In the genomic region with DNA sequence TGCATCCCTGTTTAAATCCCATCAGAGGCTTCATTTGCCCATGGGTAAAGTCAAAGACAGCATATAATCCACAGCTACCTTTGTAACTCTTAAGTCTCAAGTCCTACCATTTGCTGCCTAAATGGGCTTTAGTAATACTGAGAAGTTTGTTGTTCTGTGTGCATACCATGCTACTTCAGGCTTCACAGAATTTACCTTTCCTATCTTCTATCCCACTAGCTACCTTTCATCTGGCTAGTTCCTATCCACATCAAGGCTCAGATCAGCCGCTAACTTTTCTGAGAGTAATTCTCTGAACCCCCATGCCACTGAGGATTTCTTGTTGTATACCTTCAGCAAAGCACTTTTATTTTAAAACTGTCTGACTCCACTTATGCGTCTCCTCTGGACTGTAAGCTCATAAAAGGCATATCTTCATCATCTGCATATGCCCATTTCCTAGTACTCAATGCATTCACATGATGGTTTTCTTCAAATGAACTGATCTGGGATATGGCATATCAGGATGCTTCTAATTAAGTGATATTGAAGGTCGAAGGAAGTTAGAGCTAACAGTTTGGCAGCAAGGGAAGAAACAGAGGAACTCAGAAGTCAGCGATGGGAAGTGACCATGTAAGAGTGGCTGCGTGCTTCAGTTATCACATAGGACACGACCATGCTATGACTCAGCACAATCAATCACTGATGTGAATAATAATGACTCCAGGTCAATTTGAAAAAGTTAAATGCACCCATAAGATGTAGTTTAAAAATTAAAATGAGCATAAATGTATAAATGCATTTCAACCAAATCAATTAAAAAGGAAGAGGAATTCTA, we compare ENCODE assay signal across 24 cellular contexts.
DNase-seq lines count a peak whose midpoint lies in the region; ATAC-seq, FAIRE-seq and TF ChIP-seq lines count a peak whose summit lies in the region.
"Had no signal": no experiment of that assay in that cellular context is flagged by ENCODE, and none has a peak within 500 bp of the region (broad histone marks: within the 10 kb centered on the region; RNA-seq: fewer than 3 reads in every experiment).

No MANE protein-coding gene starts in this region.

- no peak overlapping the region for H3K27ac ChIP-seq in BLaER1 treated with 17β-estradiol and CSF1 and Interleukin-3, amounts not matched to agents 10 nM and 100 nM
- H3K27ac ChIP-seq in HepG2 (ENCODE audit: extremely low read length, insufficient read depth, low read length) (no peak overlapping the region), right atrium auricular region (no peak overlapping the region)
- H3K27ac ChIP-seq: BLaER1, esophagus squamous epithelium, sigmoid colon, upper lobe of right lung had no signal

- no peak overlapping the region for H2AFZ ChIP-seq in HepG2 (ENCODE audit: low read length)

- no peaks in the 10 kb centered on the region for H3K27me3 ChIP-seq in BLaER1 treated with 17β-estradiol and CSF1 and Interleukin-3, amounts not matched to agents 10 nM and 100 nM
- H3K27me3 ChIP-seq in HepG2 (ENCODE audit: control insufficient read depth in 1 of 2, insufficient read depth in 2 of 2, low read length in 2 of 2) (no peaks in the 10 kb centered on the region; a peak in 1 of 5 replicates), right atrium auricular region (no peaks in the 10 kb centered on the region)
- H3K27me3 ChIP-seq: BLaER1, esophagus squamous epithelium, sigmoid colon, upper lobe of right lung had no signal

- H3K4me2 ChIP-seq in BLaER1 treated with 17β-estradiol and CSF1 and Interleukin-3, amounts not matched to agents 10 nM and 100 nM = peak overlapping the region in 6 of 11 experiments; percentile 3 to 33 (median 8); a peak in 7 of 22 replicates
- H3K4me2 ChIP-seq in HepG2 (ENCODE audit: low read depth, low read length) = no peak overlapping the region
- H3K4me2 ChIP-seq: BLaER1 had no signal

- no peak overlapping the region for H3K4me3 ChIP-seq in BLaER1 treated with 17β-estradiol and CSF1 and Interleukin-3, amounts not matched to agents 10 nM and 100 nM
- H3K4me3 ChIP-seq in cardiac fibroblast (replicated peaks in 1 of 2; ENCODE audit: low read depth in 2 of 2, low read length in 2 of 2) (no peak overlapping the region), HepG2 (replicated peaks in 1 of 3; ENCODE audit: insufficient read depth in 1 of 3, low read depth in 2 of 3, low read length in 3 of 3) (no peak overlapping the region), right atrium auricular region (no peak overlapping the region)
- H3K4me3 ChIP-seq: BLaER1, esophagus squamous epithelium, sigmoid colon, upper lobe of right lung had no signal

- no peak overlapping the region for H3K9ac ChIP-seq in BLaER1 treated with 17β-estradiol and CSF1 and Interleukin-3, amounts not matched to agents 10 nM and 100 nM
- no peak overlapping the region for H3K9ac ChIP-seq in HepG2 (ENCODE audit: insufficient read depth, low read depth, low read length)
- H3K9ac ChIP-seq: BLaER1 had no signal

- no TSS peak for BruUV-seq in HepG2 (replicated peaks; lab: Mats Ljungman, UMichigan)

- DNase-seq in M059J (ENCODE audit: low read depth) (peak; percentile 43), cardiac fibroblast (ENCODE audit: low read depth in 2 of 2) (peak; percentile 17 to 54), HepG2 (ENCODE audit: low spot score) (no peak), right atrium auricular region (ENCODE audit: low spot score) (no peak), Kasumi-1 (lab: John Stamatoyannopoulos, UW) (no peak)
- DNase-seq in activated T-cell treated with anti-CD3 and anti-CD28 coated beads, Interleukin-2, amount 50 U/mL, for 24 hours = no peak
- DNase-seq in activated CD4-positive, alpha-beta T cell treated with anti-CD3 and anti-CD28 coated beads for 4 hours = no peak
- DNase-seq: activated CD4-positive, alpha-beta T cell treated with anti-CD3 and anti-CD28 coated beads for 48 hours; Calu3; effector memory CD8-positive, alpha-beta T cell; EL; esophagus squamous epithelium; KBM-7; left cardiac atrium; naive thymus-derived CD4-positive, alpha-beta T cell; NCI-H1436 treated with DMSO at 0.1 percent for 48 hours; NCI-H748 treated with DMSO at 0.1 percent for 48 hours; sigmoid colon; upper lobe of right lung had no signal

- no peak overlapping the region for H3K27ac Mint-ChIP-seq in activated T-cell treated with anti-CD3 and anti-CD28 coated beads, Interleukin-2, amount 50 U/mL, for 24 hours
- H3K27ac Mint-ChIP-seq: activated naive CD8-positive, alpha-beta T cell; effector memory CD8-positive, alpha-beta T cell; memory B cell; naive thymus-derived CD4-positive, alpha-beta T cell had no signal

- in situ Hi-C loops in HepG2 (cut with HindIII; ENCODE audit: extremely low pct_ligation_motif_present, low pct_unique_long_range_greater_than_20kb) = no loop called here

- H3K9me3 ChIP-seq in BLaER1 treated with 17β-estradiol and CSF1 and Interleukin-3, amounts not matched to agents 10 nM and 100 nM (replicated peaks in 1 of 11) = no peaks in the 10 kb centered on the region
- no peaks in the 10 kb centered on the region for H3K9me3 ChIP-seq in HepG2 (ENCODE audit: low read length)
- H3K9me3 ChIP-seq in right atrium auricular region = no peaks in the 10 kb centered on the region
- H3K9me3 ChIP-seq: BLaER1, esophagus squamous epithelium, sigmoid colon, upper lobe of right lung had no signal

- ATAC-seq in HepG2 = no peak
- ATAC-seq: effector memory CD8-positive, alpha-beta T cell; left cardiac atrium; naive thymus-derived CD4-positive, alpha-beta T cell; Right ventricle myocardium inferior; upper lobe of right lung had no signal

- 3% methylated on average over 6 of the region's 6 CpGs for WGBS in HepG2 (ENCODE audit: low lambda C conversion rate)

- no peaks in the 10 kb centered on the region for H3K79me2 ChIP-seq in HepG2 (ENCODE audit: insufficient read depth, low read length)

- TF ChIP-seq EP300 in HepG2 (IDR thresholded peaks at IDR 0.05; ENCODE audit: low read depth in 2 of 2, low read length in 2 of 2) (no peak), HepG2 (CRISPR knock-in tag; IDR thresholded peaks at IDR 0.05; ENCODE audit: borderline replicate concordance) (no peak)

- no peak for FAIRE-seq in HepG2 (lab: Jason Lieb, UNC)

- POLR2A ChIA-PET in HepG2 (lab: Yijun Ruan, JAX) = no interaction called here

- no peak overlapping the region for H3K4me3 Mint-ChIP-seq in activated T-cell treated with anti-CD3 and anti-CD28 coated beads, Interleukin-2, amount 50 U/mL, for 24 hours
- H3K4me3 Mint-ChIP-seq: activated naive CD8-positive, alpha-beta T cell; effector memory CD8-positive, alpha-beta T cell; memory B cell; naive thymus-derived CD4-positive, alpha-beta T cell had no signal

- H3K4me1 Mint-ChIP-seq in activated T-cell treated with anti-CD3 and anti-CD28 coated beads, Interleukin-2, amount 50 U/mL, for 24 hours (ENCODE audit: low read depth) = no peaks in the 10 kb centered on the region
- H3K4me1 Mint-ChIP-seq: memory B cell; naive thymus-derived CD4-positive, alpha-beta T cell had no signal

- no peak for TF ChIP-seq CTCF in cardiac fibroblast (IDR thresholded peaks at IDR 0.05; ENCODE audit: low read depth, low read length)
- TF ChIP-seq CTCF in HepG2 (CRISPR knock-in tag; IDR thresholded peaks at IDR 0.05) = no peak
- TF ChIP-seq CTCF in right atrium auricular region (IDR thresholded peaks at IDR 0.05) = no peak

- no peaks in the 10 kb centered on the region for H3K36me3 Mint-ChIP-seq in activated T-cell treated with anti-CD3 and anti-CD28 coated beads, Interleukin-2, amount 50 U/mL, for 24 hours (ENCODE audit: low read depth)
- H3K36me3 Mint-ChIP-seq: activated naive CD8-positive, alpha-beta T cell; memory B cell; naive thymus-derived CD4-positive, alpha-beta T cell had no signal

- no peaks in the 10 kb centered on the region for H3K36me3 ChIP-seq in BLaER1 treated with 17β-estradiol and CSF1 and Interleukin-3, amounts not matched to agents 10 nM and 100 nM
- no peaks in the 10 kb centered on the region for H3K36me3 ChIP-seq in HepG2 (replicated peaks in 1 of 2; ENCODE audit: control insufficient read depth in 1 of 2, insufficient read depth in 2 of 2, low read length in 2 of 2)
- no peaks in the 10 kb centered on the region for H3K36me3 ChIP-seq in right atrium auricular region
- H3K36me3 ChIP-seq: BLaER1, esophagus squamous epithelium, sigmoid colon, upper lobe of right lung had no signal

- peaks cover 0 to 9% (median 3%) of the 10 kb centered on the region in 10 experiments; a peak in 8 of 20 replicates for H3K4me1 ChIP-seq in BLaER1 treated with 17β-estradiol and CSF1 and Interleukin-3, amounts not matched to agents 10 nM and 100 nM
- H3K4me1 ChIP-seq in HepG2 (ENCODE audit: insufficient read depth, low read length) = no peaks in the 10 kb centered on the region
- no peaks in the 10 kb centered on the region for H3K4me1 ChIP-seq in right atrium auricular region
- H3K4me1 ChIP-seq: BLaER1, esophagus squamous epithelium had no signal

- no peak for TF ChIP-seq RAD21 in HepG2 (CRISPR knock-in tag; IDR thresholded peaks at IDR 0.05)

- CTCF ChIA-PET in HepG2 (lab: Yijun Ruan, JAX; ENCODE audit: low intra/inter-chr PET ratio, low total read pairs) = no interaction called here

- no peak for TF ChIP-seq POLR2A in HepG2 (IDR thresholded peaks at IDR 0.05; ENCODE audit: insufficient read depth in 1 of 2, low read depth in 2 of 2, low read length in 2 of 2)

- no peaks in the 10 kb centered on the region for H4K20me1 ChIP-seq in BLaER1 treated with 17β-estradiol and CSF1 and Interleukin-3, amounts not matched to agents 10 nM and 100 nM
- no peaks in the 10 kb centered on the region for H4K20me1 ChIP-seq in HepG2 (ENCODE audit: insufficient read depth, low read length)
- H4K20me1 ChIP-seq: BLaER1 had no signal

- no peaks in the 10 kb centered on the region for H3K27me3 Mint-ChIP-seq in activated T-cell treated with anti-CD3 and anti-CD28 coated beads, Interleukin-2, amount 50 U/mL, for 24 hours
- H3K27me3 Mint-ChIP-seq: activated naive CD8-positive, alpha-beta T cell; effector memory CD8-positive, alpha-beta T cell; memory B cell had no signal

- intact Hi-C loops in HepG2 (cut with micrococcal nuclease; ENCODE audit: unreplicated experiment) = no loop called here

- H3K9me3 Mint-ChIP-seq in activated T-cell treated with anti-CD3 and anti-CD28 coated beads, Interleukin-2, amount 50 U/mL, for 24 hours = no peaks in the 10 kb centered on the region
- H3K9me3 Mint-ChIP-seq: memory B cell had no signal

TF ChIP-seq in HepG2, 621 proteins besides CTCF, POLR2A, EP300 and RAD21 (continues in another document):
- TF ChIP-seq, protein P1, sequence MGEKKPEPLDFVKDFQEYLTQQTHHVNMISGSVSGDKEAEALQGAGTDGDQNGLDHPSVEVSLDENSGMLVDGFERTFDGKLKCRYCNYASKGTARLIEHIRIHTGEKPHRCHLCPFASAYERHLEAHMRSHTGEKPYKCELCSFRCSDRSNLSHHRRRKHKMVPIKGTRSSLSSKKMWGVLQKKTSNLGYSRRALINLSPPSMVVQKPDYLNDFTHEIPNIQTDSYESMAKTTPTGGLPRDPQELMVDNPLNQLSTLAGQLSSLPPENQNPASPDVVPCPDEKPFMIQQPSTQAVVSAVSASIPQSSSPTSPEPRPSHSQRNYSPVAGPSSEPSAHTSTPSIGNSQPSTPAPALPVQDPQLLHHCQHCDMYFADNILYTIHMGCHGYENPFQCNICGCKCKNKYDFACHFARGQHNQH (CRISPR knock-in tag; IDR thresholded peaks at IDR 0.05) = no peak
- TF ChIP-seq NFE2L2 (IDR thresholded peaks at IDR 0.05; ENCODE audit: low read length) = peak; percentile 63; the same call in 1 of the 2 replicates
- TF ChIP-seq NR2F2 (IDR thresholded peaks at IDR 0.05; ENCODE audit: borderline replicate concordance, low read depth) = no peak

Comparison
In these comparisons a context has a peak if more than half of its experiments do, and no peak if none do; other contexts are left out.
1. DNase-seq: peak in M059J (single experiment) and cardiac fibroblast (2 of 2); none in HepG2 (single experiment), right atrium auricular region (single experiment), activated T-cell treated with anti-CD3 and anti-CD28 coated beads, Interleukin-2, amount 50 U/mL, for 24 hours (single experiment), activated CD4-positive, alpha-beta T cell treated with anti-CD3 and anti-CD28 coated beads for 4 hours (0 of 2) and Kasumi-1 (0 of 2).